In the genomic region with DNA sequence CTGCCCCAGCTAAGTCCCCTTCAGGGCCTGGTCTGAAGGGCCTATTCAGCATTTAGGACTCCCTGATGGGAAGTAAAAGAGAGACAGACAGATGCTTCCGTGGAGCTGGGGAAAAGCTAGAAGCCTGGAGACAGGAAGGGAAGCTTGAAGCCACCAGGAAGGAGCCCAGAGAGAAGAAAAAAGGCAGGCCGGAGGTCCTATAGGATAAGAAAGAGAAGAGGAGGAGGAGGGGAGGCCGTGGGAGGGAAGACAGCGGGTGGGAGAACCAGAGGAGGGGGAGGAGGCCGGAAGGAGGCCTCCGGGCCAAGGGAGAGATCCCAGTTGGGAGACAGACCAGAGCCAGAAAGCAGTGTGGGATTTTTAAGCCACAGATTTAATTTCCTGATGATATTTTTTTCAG, we compare ENCODE assay signal across 21 cellular contexts.
A peak's percentile ranks its signal among the peaks of the same experiment; 100 is the strongest.
DNase-seq lines count a peak whose midpoint lies in the region; ATAC-seq and TF ChIP-seq lines count a peak whose summit lies in the region.
"Had no signal": no experiment of that assay in that cellular context is flagged by ENCODE, and none has a peak within 500 bp of the region (broad histone marks: within the 10 kb centered on the region; RNA-seq: fewer than 3 reads in every experiment).

No MANE protein-coding gene starts in this region.

- ATAC-seq in right cardiac atrium (peak; percentile 40 to 42), GM21619 (IDR thresholded peaks at IDR 0.05; ENCODE audit: unreplicated experiment) (no peak)
- ATAC-seq: activated naive CD4-positive, alpha-beta T cell treated with anti-CD3 and anti-CD28 coated beads, Interleukin-2, amount 50 U/mL, for 72 hours; activated T-cell treated with anti-CD3 and anti-CD28 coated beads, Interleukin-2, amount 50 U/mL, for 72 hours; HCT116; natural killer cell treated with Interleukin-12 subunit alpha and Interleukin-12 subunit beta and Interleukin-15 and Interleukin-18, amount 100 ng/mL, for 72 hours; stimulated activated naive CD8-positive, alpha-beta T cell treated with anti-CD3 and anti-CD28 coated beads, Interleukin-15, Interleukin-2, amounts not matched to agents 100 U/mL and 50 U/mL, for 24 hours had no signal

- H3K4me1 ChIP-seq in HEK293 (ENCODE audit: control insufficient read depth, insufficient read depth, low read length) (no peaks in the 10 kb centered on the region), right cardiac atrium (ENCODE audit: control insufficient read depth, insufficient read depth, low read length) (peaks cover 9% of the 10 kb centered on the region), trophoblast cell (ENCODE audit: control insufficient read depth in 1 of 2, insufficient read depth in 2 of 2, low read length in 2 of 2) (peaks cover 18 to 19% of the 10 kb centered on the region in 2 experiments)

- no peak overlapping the region for H3K4me2 ChIP-seq in trophoblast cell (ENCODE audit: low read length)

- H2AK5ac ChIP-seq in trophoblast cell (ENCODE audit: low read length) = no peak overlapping the region

- intact Hi-C loops in right cardiac atrium (cut with DNase I) = loop anchor here in 1 of 4 donors (10.0 kb wide), 1 partner anchor 114 kb away; no protein-coding TSS in a partner anchor

- peak overlapping the region; percentile 36 for H2BK120ac ChIP-seq in trophoblast cell (ENCODE audit: insufficient read depth, low read length, poor library complexity)

- H3K79me1 ChIP-seq in trophoblast cell (ENCODE audit: low read length) = peaks cover 8% of the 10 kb centered on the region

- H4K91ac ChIP-seq in trophoblast cell (ENCODE audit: low read depth, low read length) = no peak overlapping the region

- no peak overlapping the region for H2BK5ac ChIP-seq in trophoblast cell (ENCODE audit: low read depth, low read length, poor library complexity)

- no peak overlapping the region for H3K18ac ChIP-seq in trophoblast cell (ENCODE audit: low read length)

- H3K9ac ChIP-seq in trophoblast cell (ENCODE audit: low read length) = no peak overlapping the region

- POLR2A ChIA-PET in HEK293 (lab: Yijun Ruan, JAX) = no interaction called here

- H3K4ac ChIP-seq in trophoblast cell (ENCODE audit: low read depth, low read length) = no peak overlapping the region

- no peak overlapping the region for H3K23ac ChIP-seq in trophoblast cell (ENCODE audit: low read length)

- H2AFZ ChIP-seq in trophoblast cell (ENCODE audit: insufficient read depth, low read length, poor library complexity) = no peak overlapping the region

- TF ChIP-seq CTCF in HEK293 (tag by site-specific recombination; IDR thresholded peaks at IDR 0.05) = no peak
- TF ChIP-seq CTCF in choroid plexus epithelial cell (conservative IDR thresholded peaks at IDR 0.05; ENCODE audit: low read depth, low read length) = no peak
- TF ChIP-seq CTCF in GM20000 (IDR thresholded peaks at IDR 0.05; ENCODE audit: extremely low read depth, missing control alignments) = no peak

- no peaks in the 10 kb centered on the region for H3K79me2 ChIP-seq in trophoblast cell (ENCODE audit: control insufficient read depth, insufficient read depth, low read length, poor library complexity)

- no peak overlapping the region for H3K27ac ChIP-seq in HEK293 (ENCODE audit: extremely low read depth, low read depth, low read length)
- peak overlapping the region; percentile 76 for H3K27ac ChIP-seq in right cardiac atrium (ENCODE audit: low read length)
- H3K27ac ChIP-seq in trophoblast cell (ENCODE audit: low read depth, low read length) = no peak overlapping the region
- H3K27ac ChIP-seq: brain microvascular endothelial cell, SJCRH30 had no signal

- no peak overlapping the region for H4K12ac ChIP-seq in trophoblast cell (ENCODE audit: low read depth, low read length)

- H2BK12ac ChIP-seq in trophoblast cell (ENCODE audit: low read length) = peak overlapping the region; percentile 68

- CTCF ChIA-PET in HEK293 (lab: Yijun Ruan, JAX) = no interaction called here

- no peaks in the 10 kb centered on the region for H3K9me3 ChIP-seq in HEK293 (ENCODE audit: control insufficient read depth, insufficient read depth, low read depth, low read length)
- no peaks in the 10 kb centered on the region for H3K9me3 ChIP-seq in right cardiac atrium (ENCODE audit: control insufficient read depth, low read length)
- H3K9me3 ChIP-seq in trophoblast cell (ENCODE audit: insufficient read depth, low read depth, low read length) = peaks cover 1% of the 10 kb centered on the region

- no peak overlapping the region for H3K14ac ChIP-seq in trophoblast cell (ENCODE audit: low read length)

- H3K4me3 ChIP-seq in HEK293 (ENCODE audit: low read depth, low read length) (no peak overlapping the region), choroid plexus epithelial cell (ENCODE audit: low read depth, low read length) (no peak overlapping the region), right cardiac atrium (ENCODE audit: low read length) (no peak overlapping the region), trophoblast cell (ENCODE audit: low read depth, low read length) (no peak overlapping the region)
- H3K4me3 ChIP-seq: SJCRH30 had no signal

- 31% methylated on average over 6 of the region's 6 CpGs for WGBS in right cardiac atrium
- WGBS in trophoblast cell (ENCODE audit: extremely low coverage, insufficient coverage, insufficient read length) = no CpG with 5 or more reads among the region's 6 CpGs

- DNase-seq in choroid plexus epithelial cell (ENCODE audit: low read depth) = peak; percentile 64
- peak; percentile 44 to 84 (median 76) for DNase-seq in right cardiac atrium
- DNase-seq in trophoblast cell = no peak
- no peak for DNase-seq in GM20000 (ENCODE audit: low spot score)
- no peak for DNase-seq in NCI-H2081 treated with DMSO at 0.1 percent for 48 hours (lab: John Stamatoyannopoulos, UW)
- no peak for DNase-seq in NCI-H2029 treated with DMSO at 0.1 percent for 48 hours (lab: John Stamatoyannopoulos, UW)
- DNase-seq: activated B cell treated with CpG ODN at 0.5 μM for 24 hours; activated T-cell treated with anti-CD3 and anti-CD28 coated beads, Interleukin-2, amount 50 U/mL, for 72 hours; brain microvascular endothelial cell; erythroblast; Kasumi-1; NCI-H1105 treated with DMSO at 0.1 percent for 48 hours; NCI-H2171 treated with DMSO at 0.1 percent for 48 hours; OCI-M1; SJCRH30; stimulated activated naive CD8-positive, alpha-beta T cell treated with anti-CD3 and anti-CD28 coated beads, Interleukin-15, Interleukin-2, amounts not matched to agents 100 U/mL and 50 U/mL, for 24 hours had no signal

- H3K36me3 ChIP-seq in HEK293 (ENCODE audit: control insufficient read depth in 2 of 2, insufficient read depth in 1 of 2, low read length in 2 of 2) (no peaks in the 10 kb centered on the region), trophoblast cell (ENCODE audit: control insufficient read depth in 1 of 2, insufficient read depth in 2 of 2, low read length in 2 of 2) (peaks cover 0 to 2% of the 10 kb centered on the region in 2 experiments)
- H3K36me3 ChIP-seq: brain microvascular endothelial cell, SJCRH30 had no signal

- H3K27me3 ChIP-seq in right cardiac atrium (ENCODE audit: control insufficient read depth, insufficient read depth) (no peaks in the 10 kb centered on the region), trophoblast cell (ENCODE audit: insufficient read depth, low read length) (no peaks in the 10 kb centered on the region)
- H3K27me3 ChIP-seq: brain microvascular endothelial cell, SJCRH30 had no signal

- no peak overlapping the region for H4K8ac ChIP-seq in trophoblast cell (ENCODE audit: low read depth, low read length)

TF ChIP-seq in HEK293, 187 proteins besides CTCF, POLR2A, EP300 and RAD21:
- no peak for TF ChIP-seq ZNF521 (tag by site-specific recombination; IDR thresholded peaks at IDR 0.05)
- no peak for TF ChIP-seq ZXDB (tag by site-specific recombination; IDR thresholded peaks at IDR 0.05)
- no peak for TF ChIP-seq ZBTB21 (tag by site-specific recombination; IDR thresholded peaks at IDR 0.05)
- no peak for TF ChIP-seq ZNF274 (IDR thresholded peaks at IDR 0.05; ENCODE audit: low read length)
- TF ChIP-seq ZNF274 (tag by site-specific recombination; IDR thresholded peaks at IDR 0.05; ENCODE audit: borderline replicate concordance) = no peak
- TF ChIP-seq EGR2 (tag by site-specific recombination; IDR thresholded peaks at IDR 0.05; ENCODE audit: low read depth) = peak; percentile 42
- TF ChIP-seq ZNF23 (tag by site-specific recombination; IDR thresholded peaks at IDR 0.05; ENCODE audit: borderline replicate concordance) = no peak

Comparison
In these comparisons a context has a peak if more than half of its experiments do, and no peak if none do; other contexts are left out.
1. DNase-seq: peak in choroid plexus epithelial cell (single experiment) and right cardiac atrium (3 of 3); none in trophoblast cell (0 of 2), GM20000 (single experiment), NCI-H2081 treated with DMSO at 0.1 percent for 48 hours (single experiment) and NCI-H2029 treated with DMSO at 0.1 percent for 48 hours (single experiment).